In genomic region chr14:95838862-95839261, GRCh38 we compare ENCODE assay signal across 9 cellular contexts. TPM values are rescaled to one million over a fixed set of nuclear protein-coding genes. Genes with fewer than 3 reads are reported as not detected.
"Had no signal": no experiment of that assay in that cellular context is flagged by ENCODE, and none has a peak within 500 bp of the region (broad histone marks: within the 10 kb centered on the region; RNA-seq: fewer than 3 reads in every experiment).

No MANE protein-coding gene starts in this region.

- DNase-seq: GM23248, GOT3, H7, HFFc6 had no signal

- H3K27me3 Mint-ChIP-seq: IgD-negative memory B cell had no signal

- H3K4me1 ChIP-seq: HAP-1 had no signal

- H3K9ac ChIP-seq: GM23248 had no signal

- H3K36me3 Mint-ChIP-seq: IgD-negative memory B cell had no signal

- H3K27ac Mint-ChIP-seq: HFFc6, IgD-negative memory B cell had no signal

- H3K9me3 ChIP-seq: HAP-1 had no signal

- H3K4me3 Mint-ChIP-seq: HFFc6, IgD-negative memory B cell had no signal

- H2AFZ ChIP-seq: GM23248 had no signal

- H3K36me3 ChIP-seq: HAP-1 had no signal

- H3K4me3 ChIP-seq: GM23248, HAP-1 had no signal

- H3K27ac ChIP-seq: GM23248, HL-60 had no signal

RNA-seq across cellular contexts. Expression of gene TUNAR, which starts 37.8 kb away (rescaled TPM):
- total RNA-seq: GM23248, H4, HepG2, HFFc6 had no signal
